20 cellular contexts compared by ENCODE assay signal in the genomic region with DNA sequence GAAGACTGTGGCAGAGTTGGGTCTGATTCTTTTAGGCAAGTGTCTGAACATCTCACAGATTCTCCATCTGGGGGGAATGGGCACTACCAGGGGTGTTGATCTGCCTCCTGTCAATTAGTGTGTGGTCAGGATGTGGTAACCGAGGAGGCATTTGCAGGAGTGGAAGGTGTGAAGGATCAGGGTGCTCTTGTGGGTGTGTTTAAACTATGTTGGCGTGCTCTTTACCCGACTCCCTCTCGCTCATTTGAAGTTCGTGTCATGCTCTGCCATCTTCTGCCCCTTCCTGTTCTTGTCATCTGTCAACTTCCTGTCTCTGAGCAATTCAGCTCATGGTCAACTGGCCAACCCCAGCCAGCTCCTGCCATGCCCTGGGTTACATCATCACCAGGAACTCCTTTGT.
DNase-seq lines count a peak whose midpoint lies in the region; FAIRE-seq and TF ChIP-seq lines count a peak whose summit lies in the region.
"Had no signal": no experiment of that assay in that cellular context is flagged by ENCODE, and none has a peak within 500 bp of the region (broad histone marks: within the 10 kb centered on the region; RNA-seq: fewer than 3 reads in every experiment).

No MANE protein-coding gene starts in this region.

- in situ Hi-C loops in ACHN (cut with HindIII; ENCODE audit: low pct_ligation_motif_present, low pct_unique_long_range_greater_than_20kb, low sequenced_read_pairs) = no loop called here

- H3K4me1 Mint-ChIP-seq in progenitor cell of endocrine pancreas (ENCODE audit: low read depth) = peaks cover 8% of the 10 kb centered on the region

- H3K4me1 ChIP-seq in spleen = no peaks in the 10 kb centered on the region
- H3K4me1 ChIP-seq: A549 had no signal

- H3K36me3 ChIP-seq in spleen = no peaks in the 10 kb centered on the region
- H3K36me3 ChIP-seq: heart left ventricle, ovary had no signal

- H3K4me3 Mint-ChIP-seq in progenitor cell of endocrine pancreas (ENCODE audit: low read depth) = no peak overlapping the region
- H3K4me3 Mint-ChIP-seq: activated T-helper 1 cell treated with anti-CD3 and anti-CD28 coated beads, Interleukin-12 subunit alpha, Interleukin-12 subunit beta, Interleukin-2, Interleukin-4 antibody, amounts not matched to agents 30 ng/mL and 10 ng/mL and 1 ng/mL, durations not matched to agents 14 hours and 24 hours and 36 hours had no signal

- peak; percentile 6 for DNase-seq in activated CD4-positive, alpha-beta T cell treated with anti-CD3 and anti-CD28 coated beads for 48 hours
- no peak for DNase-seq in activated CD4-positive, alpha-beta T cell treated with anti-CD3 and anti-CD28 coated beads for 4 hours
- peak; percentile 88 for DNase-seq in Jurkat, Clone E6-1 (ENCODE audit: low read depth, low spot score)
- peak; percentile 24 for DNase-seq in activated gamma-delta T cell treated with anti-CD3 and anti-CD28 coated beads, Interleukin-2, amount 50 U/mL, for 16 hours (ENCODE audit: low read depth)
- peak; percentile 57 for DNase-seq in spleen
- DNase-seq in ACHN = no peak
- DNase-seq in HTR-8/SVneo (ENCODE audit: insufficient read length, low spot score) = no peak
- no peak for DNase-seq in progenitor cell of endocrine pancreas (ENCODE audit: low spot score, unreplicated experiment)
- DNase-seq: dermis blood vessel endothelial cell, heart left ventricle, Karpas-422, midbrain, NCI-H1436, NCI-H446, ovary, SK-N-SH had no signal

- H3K4me3 ChIP-seq in Jurkat, Clone E6-1 (ENCODE audit: low read length) = no peak overlapping the region
- no peak overlapping the region for H3K4me3 ChIP-seq in spleen
- H3K4me3 ChIP-seq: A549, heart left ventricle, ovary had no signal

- H3K27ac ChIP-seq in spleen = peak overlapping the region in 3 of 8 donors; percentile 2 to 42 (median 16)
- H3K27ac ChIP-seq: A549, heart left ventricle, ovary had no signal

- H3K9me3 Mint-ChIP-seq in progenitor cell of endocrine pancreas (ENCODE audit: low read depth) = no peaks in the 10 kb centered on the region

- intact Hi-C loops in spleen (cut with DNase I; ENCODE audit: low total_unique reads) = no loop called here

- H3K9me3 ChIP-seq in spleen = peaks cover 0 to 16% (median 13%) of the 10 kb centered on the region in 8 donors
- H3K9me3 ChIP-seq: A549, ovary, SK-N-SH had no signal

- no peak for TF ChIP-seq POLR2A in spleen (IDR thresholded peaks at IDR 0.05)

- WGBS in spleen, 5 donors = 42 to 69% (median 55%) methylated on average over 5 of the region's 5 CpGs

- H3K27ac Mint-ChIP-seq in progenitor cell of endocrine pancreas = no peak overlapping the region
- H3K27ac Mint-ChIP-seq: activated T-helper 1 cell treated with anti-CD3 and anti-CD28 coated beads, Interleukin-12 subunit alpha, Interleukin-12 subunit beta, Interleukin-2, Interleukin-4 antibody, amounts not matched to agents 30 ng/mL and 10 ng/mL and 1 ng/mL, durations not matched to agents 14 hours and 24 hours and 36 hours had no signal

- no peaks in the 10 kb centered on the region for H3K36me3 Mint-ChIP-seq in progenitor cell of endocrine pancreas (ENCODE audit: insufficient read depth)

- no peaks in the 10 kb centered on the region for H3K27me3 ChIP-seq in spleen (replicated peaks in 1 of 7)
- H3K27me3 ChIP-seq: ovary had no signal

- no peak for FAIRE-seq in HTR-8/SVneo (lab: Jason Lieb, UNC)
- FAIRE-seq: A549, G401.6, keratinocyte had no signal

- peaks cover 8% of the 10 kb centered on the region for H3K27me3 Mint-ChIP-seq in progenitor cell of endocrine pancreas

- no peak for TF ChIP-seq CTCF in spleen (IDR thresholded peaks at IDR 0.05 in 8 of 11, conservative IDR thresholded peaks at IDR 0.05 in 3 of 11)
- TF ChIP-seq CTCF in progenitor cell of endocrine pancreas (IDR thresholded peaks at IDR 0.05; ENCODE audit: unreplicated experiment) = no peak

Comparison
In these comparisons a context has a peak if more than half of its experiments do, and no peak if none do; other contexts are left out.
1. DNase-seq: peak in activated CD4-positive, alpha-beta T cell treated with anti-CD3 and anti-CD28 coated beads for 48 hours (single experiment), Jurkat, Clone E6-1 (single experiment), activated gamma-delta T cell treated with anti-CD3 and anti-CD28 coated beads, Interleukin-2, amount 50 U/mL, for 16 hours (single experiment) and spleen (single experiment); none in activated CD4-positive, alpha-beta T cell treated with anti-CD3 and anti-CD28 coated beads for 4 hours (0 of 2), ACHN (single experiment), HTR-8/SVneo (single experiment) and progenitor cell of endocrine pancreas (single experiment).